17 cellular contexts compared by ENCODE assay signal in genomic region chr13:27024781-27025492, GRCh38.
"Had no signal": no experiment of that assay in that cellular context is flagged by ENCODE, and none has a peak within 500 bp of the region (broad histone marks: within the 10 kb centered on the region; RNA-seq: fewer than 3 reads in every experiment).

No MANE protein-coding gene starts in this region.

- FAIRE-seq: colon had no signal

- H3K9me3 ChIP-seq: left ventricle myocardium inferior, right atrium auricular region, upper lobe of right lung had no signal

- DNase-seq: activated CD4-positive, alpha-beta T cell treated with anti-CD3 and anti-CD28 coated beads, Interleukin-2, amount 50 U/mL, for 1 hour; activated effector memory CD4-positive, alpha-beta T cell treated with Interleukin-2 at 50 U/mL for 16 hours; activated naive CD4-positive, alpha-beta T cell treated with anti-CD3 and anti-CD28 coated beads, Interleukin-2, amount 50 U/mL, for 16 hours; activated T-cell treated with anti-CD3 and anti-CD28 coated beads, Interleukin-2, amount 50 U/mL, for 24 hours; caudate nucleus; hippocampal formation; left ventricle myocardium inferior; natural killer cell; posterior cingulate gyrus; stimulated activated CD4-positive, alpha-beta T cell treated with anti-CD3 and anti-CD28 coated beads, Interleukin-4, amount 100 ng/mL, for 4 hours; stimulated activated CD8-positive, alpha-beta memory T cell treated with anti-CD3 and anti-CD28 coated beads, Interleukin-4, amount 100 ng/mL, for 48 hours; stimulated activated naive CD8-positive, alpha-beta T cell treated with anti-CD3 and anti-CD28 coated beads, Interleukin-15, Interleukin-2, amounts not matched to agents 100 U/mL and 50 U/mL, for 24 hours; upper lobe of right lung had no signal

- H3K27me3 ChIP-seq: right atrium auricular region, upper lobe of right lung had no signal

- ATAC-seq: esophagus mucosa; stimulated activated naive CD8-positive, alpha-beta T cell treated with anti-CD3 and anti-CD28 coated beads, Interleukin-15, Interleukin-2, amounts not matched to agents 100 U/mL and 50 U/mL, for 24 hours; upper lobe of right lung had no signal

- H3K36me3 ChIP-seq: left ventricle myocardium inferior, right atrium auricular region, upper lobe of right lung had no signal

- H3K4me3 ChIP-seq: left ventricle myocardium inferior, right atrium auricular region, smooth muscle cell, upper lobe of right lung had no signal

- H3K27ac ChIP-seq: left ventricle myocardium inferior, right atrium auricular region, upper lobe of right lung had no signal

- H3K4me1 ChIP-seq: left ventricle myocardium inferior, right atrium auricular region had no signal
